21 cellular contexts compared by ENCODE assay signal in genomic region chr16:89733792-89734191, GRCh38.
"Had no signal": no experiment of that assay in that cellular context is flagged by ENCODE, and none has a peak within 500 bp of the region (broad histone marks: within the 10 kb centered on the region; RNA-seq: fewer than 3 reads in every experiment).

No MANE protein-coding gene starts in this region.

- H3K27ac ChIP-seq: Peyer's patch, SJSA1, SK-N-MC had no signal

- H3K27me3 Mint-ChIP-seq: IgD-negative memory B cell had no signal

- H3K9me3 Mint-ChIP-seq: IgD-negative memory B cell had no signal

- H3K4me1 ChIP-seq: SJSA1 had no signal

- H3K9me3 ChIP-seq: Peyer's patch, SJSA1 had no signal

- H3K27me3 ChIP-seq: Peyer's patch, SJSA1 had no signal

- H3K4me3 ChIP-seq: Peyer's patch, SJSA1, SK-N-MC had no signal

- H3K36me3 Mint-ChIP-seq: IgD-negative memory B cell had no signal

- DNase-seq: KBM-7, MV-4-11, NCI-H1092, NCI-H1105 treated with DMSO at 0.1 percent for 48 hours, NCI-H1417 treated with DMSO at 0.1 percent for 48 hours, NCI-H146, NCI-H1694 treated with DMSO at 0.1 percent for 48 hours, NCI-H1930, NCI-H2081, NCI-H2107, NCI-H2227 treated with DMSO at 0.1 percent for 48 hours, NCI-H510A, NCI-H524 treated with DMSO at 0.1 percent for 48 hours, NCI-H69, NCI-H774, Peyer's patch, Right ventricle myocardium superior, SIG-M5 had no signal

- H3K4me3 Mint-ChIP-seq: IgD-negative memory B cell had no signal
